Comparison of ENCODE assay signal across 23 cellular contexts in genomic region chrX:88830113-88830512, GRCh38.
"Had no signal": no experiment of that assay in that cellular context is flagged by ENCODE, and none has a peak within 500 bp of the region (broad histone marks: within the 10 kb centered on the region; RNA-seq: fewer than 3 reads in every experiment).

No MANE protein-coding gene starts in this region.

- H3K9me3 ChIP-seq: colonic mucosa, esophagus muscularis mucosa, gastroesophageal sphincter, heart right ventricle, left lung, lower lobe of right lung, mucosa of descending colon had no signal

- FAIRE-seq: endothelial cell of umbilical vein, frontal cortex had no signal

- H3K27me3 Mint-ChIP-seq: dendritic cell treated with granulocyte-macrophage colony-stimulating factor and Interleukin-4, amounts not matched to agents 40 ng/mL and 50 ng/mL, for 4 days; naive B cell; naive thymus-derived CD8-positive, alpha-beta T cell had no signal

- H3K27me3 ChIP-seq: colonic mucosa, esophagus muscularis mucosa, foreskin keratinocyte, gastroesophageal sphincter, left lung had no signal

- H3K36me3 Mint-ChIP-seq: mesothelial cell of epicardium; naive B cell; naive thymus-derived CD8-positive, alpha-beta T cell had no signal

- H3K4me3 ChIP-seq: colonic mucosa, esophagus muscularis mucosa, gastroesophageal sphincter, heart right ventricle, left lung, lower lobe of right lung, mucosa of descending colon had no signal

- H3K27ac ChIP-seq: colonic mucosa, esophagus muscularis mucosa, foreskin keratinocyte, gastroesophageal sphincter, heart right ventricle, left lung, lower lobe of right lung had no signal

- H3K27ac Mint-ChIP-seq: dendritic cell treated with granulocyte-macrophage colony-stimulating factor and Interleukin-4, amounts not matched to agents 40 ng/mL and 50 ng/mL, for 4 days; mesothelial cell of epicardium; naive B cell; naive thymus-derived CD8-positive, alpha-beta T cell had no signal

- ATAC-seq: foreskin keratinocyte; gastroesophageal sphincter; heart right ventricle; left cardiac atrium; left lung; left ventricle myocardium superior; lower lobe of right lung; mucosa of descending colon; naive thymus-derived CD8-positive, alpha-beta T cell had no signal

- H3K4me1 ChIP-seq: colonic mucosa, esophagus muscularis mucosa, foreskin keratinocyte, gastroesophageal sphincter, heart right ventricle, left lung, lower lobe of right lung had no signal

- H3K36me3 ChIP-seq: colonic mucosa, esophagus muscularis mucosa, gastroesophageal sphincter, heart right ventricle, left lung, lower lobe of right lung had no signal

- H3K9me3 Mint-ChIP-seq: dendritic cell treated with granulocyte-macrophage colony-stimulating factor and Interleukin-4, amounts not matched to agents 40 ng/mL and 50 ng/mL, for 4 days; mesothelial cell of epicardium had no signal

- DNase-seq: colonic mucosa; cortex of kidney; effector CD4-positive, alpha-beta T cell; effector memory CD4-positive, alpha-beta T cell; foreskin keratinocyte; head of caudate nucleus; heart right ventricle; hippocampal formation; islet precursor cell; left cardiac atrium; left lung; left ventricle myocardium superior; lower lobe of right lung; mesenchymal stem cell; mucosa of descending colon; naive B cell; naive thymus-derived CD8-positive, alpha-beta T cell had no signal

- H3K4me1 Mint-ChIP-seq: mesothelial cell of epicardium; naive B cell; naive thymus-derived CD8-positive, alpha-beta T cell had no signal

- H3K4me3 Mint-ChIP-seq: dendritic cell treated with granulocyte-macrophage colony-stimulating factor and Interleukin-4, amounts not matched to agents 40 ng/mL and 50 ng/mL, for 4 days; mesothelial cell of epicardium; naive B cell; naive thymus-derived CD8-positive, alpha-beta T cell had no signal
